In genomic region chr7:100681491-100682227, GRCh38 we compare ENCODE assay signal across 20 cellular contexts. TPM values are rescaled to one million over a fixed set of nuclear protein-coding genes. Genes with fewer than 3 reads are reported as not detected.
A peak's percentile ranks its signal among the peaks of the same experiment; 100 is the strongest.
DNase-seq lines count a peak whose midpoint lies in the region; ATAC-seq, FAIRE-seq and TF ChIP-seq lines count a peak whose summit lies in the region.
"Had no signal": no experiment of that assay in that cellular context is flagged by ENCODE, and none has a peak within 500 bp of the region (broad histone marks: within the 10 kb centered on the region; RNA-seq: fewer than 3 reads in every experiment).

No MANE protein-coding gene starts in this region.

- no peak overlapping the region for H3K4me2 ChIP-seq in HepG2 (ENCODE audit: low read depth, low read length)
- H3K4me2 ChIP-seq: hepatocyte, PC-9 had no signal

- no peaks in the 10 kb centered on the region for H3K27me3 ChIP-seq in HepG2 (ENCODE audit: control insufficient read depth in 1 of 2, insufficient read depth in 2 of 2, low read length in 2 of 2)
- H3K27me3 ChIP-seq: hepatocyte, suprapubic skin had no signal

- H3K79me2 ChIP-seq in HepG2 (ENCODE audit: insufficient read depth, low read length): no peaks in the 10 kb centered on the region

- no peak for DNase-seq in natural killer cell
- DNase-seq in natural killer cell treated with Interleukin-12 subunit alpha and Interleukin-12 subunit beta and Interleukin-15 and Interleukin-18, amount 100 ng/mL, for 72 hours (ENCODE audit: low spot score): no peak
- no peak for DNase-seq in RWPE1 (ENCODE audit: low spot score)
- DNase-seq in HepG2 (ENCODE audit: low spot score): no peak
- DNase-seq in HuH-7 (ENCODE audit: low spot score): no peak
- no peak for DNase-seq in NCI-H1105 treated with DMSO at 0.1 percent for 48 hours (lab: John Stamatoyannopoulos, UW)
- DNase-seq in HK-2 (ENCODE audit: unreplicated experiment): no peak
- no peak for DNase-seq in GM19239 (ENCODE audit: insufficient read length, low spot score)
- DNase-seq: effector memory CD4-positive, alpha-beta T cell; NCI-H1092; NCI-H774; PC-9; stimulated activated CD4-positive, alpha-beta T cell treated with anti-CD3 and anti-CD28 coated beads, Interleukin-4, amount 100 ng/mL, for 24 hours had no signal

- peaks cover 27% of the 10 kb centered on the region for H3K4me1 ChIP-seq in HepG2 (ENCODE audit: insufficient read depth, low read length)

- TF ChIP-seq CTCF in natural killer cell (IDR thresholded peaks at IDR 0.05): no peak
- no peak for TF ChIP-seq CTCF in RWPE1 (conservative IDR thresholded peaks at IDR 0.05; ENCODE audit: low read depth)
- no peak for TF ChIP-seq CTCF in HepG2 (CRISPR knock-in tag; IDR thresholded peaks at IDR 0.05)

- H3K9ac ChIP-seq in HepG2 (ENCODE audit: insufficient read depth, low read depth, low read length): no peak overlapping the region
- H3K9ac ChIP-seq: GM23248 had no signal

- H3K27me3 Mint-ChIP-seq in natural killer cell (ENCODE audit: low read depth in 2 of 2): no peaks in the 10 kb centered on the region
- no peaks in the 10 kb centered on the region for H3K27me3 Mint-ChIP-seq in natural killer cell treated with Interleukin-12 subunit alpha and Interleukin-12 subunit beta and Interleukin-15 and Interleukin-18, amount 100 ng/mL, for 72 hours

- no peaks in the 10 kb centered on the region for H3K9me3 ChIP-seq in HepG2 (ENCODE audit: low read length)
- H3K9me3 ChIP-seq: suprapubic skin had no signal

- 95% methylated on average over 12 of the region's 29 CpGs for WGBS in HepG2 (ENCODE audit: low lambda C conversion rate)

- TF ChIP-seq EP300 in HepG2 (IDR thresholded peaks at IDR 0.05; ENCODE audit: low read depth in 2 of 2, low read length in 2 of 2): no peak
- no peak for TF ChIP-seq EP300 in HepG2 (CRISPR knock-in tag; IDR thresholded peaks at IDR 0.05; ENCODE audit: borderline replicate concordance)

- TF ChIP-seq POLR2A in HepG2 (IDR thresholded peaks at IDR 0.05; ENCODE audit: insufficient read depth in 1 of 2, low read depth in 2 of 2, low read length in 2 of 2): no peak

- no TSS peak for BruUV-seq in HepG2 (replicated peaks; lab: Mats Ljungman, UMichigan)

- no peak for FAIRE-seq in HepG2 (lab: Jason Lieb, UNC)
- no peak for FAIRE-seq in GM19239 (lab: Jason Lieb, UNC)

- no peak overlapping the region for H2AFZ ChIP-seq in HepG2 (ENCODE audit: low read length)
- H2AFZ ChIP-seq: GM23248, hepatocyte, PC-9 had no signal

- H3K4me3 ChIP-seq in HepG2 (replicated peaks in 1 of 3; ENCODE audit: insufficient read depth in 1 of 3, low read depth in 2 of 3, low read length in 3 of 3): no peak overlapping the region
- H3K4me3 ChIP-seq: GM23248, hepatocyte, PC-9, suprapubic skin had no signal

- peaks cover 5% of the 10 kb centered on the region; the same call in 1 of the 2 replicates for H4K20me1 ChIP-seq in HepG2 (ENCODE audit: insufficient read depth, low read length)

- CTCF ChIA-PET in RWPE1 (lab: Yijun Ruan, JAX): interaction anchor here (0.6 to 1.4 kb wide), 4 partner anchors 10 to 259 kb away, joined by 3 to 5 read pairs (median 4); no protein-coding TSS in a partner anchor
- CTCF ChIA-PET in HepG2 (lab: Yijun Ruan, JAX; ENCODE audit: low intra/inter-chr PET ratio, low total read pairs): no interaction called here

- H3K36me3 Mint-ChIP-seq in natural killer cell: no peaks in the 10 kb centered on the region
- H3K36me3 Mint-ChIP-seq in natural killer cell treated with Interleukin-12 subunit alpha and Interleukin-12 subunit beta and Interleukin-15 and Interleukin-18, amount 100 ng/mL, for 72 hours: no peaks in the 10 kb centered on the region

- H3K36me3 ChIP-seq in HepG2 (replicated peaks in 1 of 2; ENCODE audit: control insufficient read depth in 1 of 2, insufficient read depth in 2 of 2, low read length in 2 of 2): peaks cover 46 to 62% of the 10 kb centered on the region in 2 experiments

- in situ Hi-C loops in HepG2 (cut with HindIII; ENCODE audit: extremely low pct_ligation_motif_present, low pct_unique_long_range_greater_than_20kb): no loop called here

- no peak for ATAC-seq in natural killer cell
- ATAC-seq in natural killer cell treated with Interleukin-12 subunit alpha and Interleukin-12 subunit beta and Interleukin-15 and Interleukin-18, amount 100 ng/mL, for 72 hours: no peak
- ATAC-seq in HepG2: no peak

- H3K9me3 Mint-ChIP-seq in natural killer cell: no peaks in the 10 kb centered on the region
- no peaks in the 10 kb centered on the region for H3K9me3 Mint-ChIP-seq in natural killer cell treated with Interleukin-12 subunit alpha and Interleukin-12 subunit beta and Interleukin-15 and Interleukin-18, amount 100 ng/mL, for 72 hours

- POLR2A ChIA-PET in RWPE1 (lab: Yijun Ruan, JAX; ENCODE audit: low non-redundant PET) (no interaction called here), HepG2 (lab: Yijun Ruan, JAX) (interaction anchor here (1.0 to 1.9 kb wide), 5 partner anchors 24 to 113 kb away, joined by 3 to 9 read pairs (median 4); partner anchors contain the start of gene POP7)

- H3K27ac ChIP-seq in RWPE1 (peak overlapping the region; percentile 92), HepG2 (ENCODE audit: extremely low read length, insufficient read depth, low read length) (no peak overlapping the region)
- H3K27ac ChIP-seq: GM23248, hepatocyte, PC-9 had no signal

- peaks cover 0 to 34% of the 10 kb centered on the region in 2 donors for H3K4me1 Mint-ChIP-seq in natural killer cell
- H3K4me1 Mint-ChIP-seq in natural killer cell treated with Interleukin-12 subunit alpha and Interleukin-12 subunit beta and Interleukin-15 and Interleukin-18, amount 100 ng/mL, for 72 hours (ENCODE audit: low read depth in 2 of 2): peaks cover 13 to 14% of the 10 kb centered on the region in 2 donors

- TF ChIP-seq RAD21 in HepG2 (CRISPR knock-in tag; IDR thresholded peaks at IDR 0.05): no peak

- intact Hi-C loops in natural killer cell (cut with micrococcal nuclease): no loop called here
- intact Hi-C loops in HepG2 (cut with micrococcal nuclease; ENCODE audit: unreplicated experiment): no loop called here

- H3K4me3 Mint-ChIP-seq in natural killer cell: no peak overlapping the region
- no peak overlapping the region for H3K4me3 Mint-ChIP-seq in natural killer cell treated with Interleukin-12 subunit alpha and Interleukin-12 subunit beta and Interleukin-15 and Interleukin-18, amount 100 ng/mL, for 72 hours

- peak overlapping the region; percentile 58 to 63 for H3K27ac Mint-ChIP-seq in natural killer cell
- no peak overlapping the region for H3K27ac Mint-ChIP-seq in natural killer cell treated with Interleukin-12 subunit alpha and Interleukin-12 subunit beta and Interleukin-15 and Interleukin-18, amount 100 ng/mL, for 72 hours

RNA-seq across cellular contexts. Expression of gene GNB2, which starts 8.1 kb away (rescaled TPM):
- total RNA-seq in natural killer cell: 100 to 1,000 TPM; 194 to 227 (median 212) TPM
- total RNA-seq in natural killer cell treated with Interleukin-12 subunit alpha and Interleukin-12 subunit beta and Interleukin-15 and Interleukin-18, amount 100 ng/mL, for 72 hours: 100 to 1,000 TPM; 345 to 348 TPM
- 48.3 and 64.3 TPM in 2 replicates for total RNA-seq in HepG2 (2016; rRNA removed; fragmentation: Illumina TruSeq; extraction: Trizol)
- 84.0 and 90.3 TPM in 2 replicates for total RNA-seq in HepG2 (2016; cell fraction: cytosol; rRNA removed; fragmentation: Illumina TruSeq; extraction: Trizol; ENCODE audit: low read depth)
- 51.7 and 55.9 TPM in 2 replicates for total RNA-seq in HepG2 (2016; cell fraction: insoluble cytoplasmic fraction; rRNA removed; fragmentation: Illumina TruSeq; extraction: Trizol)
- total RNA-seq in HepG2 (2016; cell fraction: membrane; rRNA removed; fragmentation: Illumina TruSeq; extraction: Trizol): 95.7 and 129 TPM in 2 replicates
- total RNA-seq in HepG2 (2016; cell fraction: nucleus; rRNA removed; fragmentation: Illumina TruSeq; extraction: Trizol): 30.4 and 32.6 TPM in 2 replicates
- 67.1 and 82.0 TPM in 2 replicates for polyA plus RNA-seq in HepG2 (2011; rRNA removed)
- 69.6 and 88.5 TPM in 2 replicates for polyA plus RNA-seq in HepG2 (2011; cell fraction: cytosol; rRNA removed)
- polyA plus RNA-seq in HepG2 (2011; cell fraction: nucleus; rRNA removed): 82.9 and 91.9 TPM in 2 replicates
- 80.2 and 110 TPM in 2 replicates for polyA plus RNA-seq in HepG2 (2012)
- polyA plus RNA-seq in HepG2 (2016; cell fraction: cytosol; fragmentation: Illumina TruSeq; extraction: Trizol; ENCODE audit: low read depth): 141 and 174 TPM in 2 replicates
- 105 and 126 TPM in 2 replicates for polyA plus RNA-seq in HepG2 (2016; cell fraction: insoluble cytoplasmic fraction; fragmentation: Illumina TruSeq; extraction: Trizol; ENCODE audit: low read depth)
- polyA plus RNA-seq in HepG2 (2016; cell fraction: membrane; fragmentation: Illumina TruSeq; extraction: Trizol; ENCODE audit: low read depth): 137 and 159 TPM in 2 replicates
- polyA plus RNA-seq in HepG2 (2016; cell fraction: nucleus; fragmentation: Illumina TruSeq; extraction: Trizol; ENCODE audit: insufficient read depth, low read depth): 84.9 and 92.0 TPM in 2 replicates
- 104 and 125 TPM in 2 replicates for polyA minus RNA-seq in HepG2 (2011; rRNA and poly(A)+ RNA removed; ENCODE audit: low replicate concordance)
- 35.2 and 43.4 TPM in 2 replicates for polyA minus RNA-seq in HepG2 (2011; cell fraction: cytosol; rRNA and poly(A)+ RNA removed)
- 10.0 and 11.4 TPM in 2 replicates for polyA minus RNA-seq in HepG2 (2011; cell fraction: nucleus; rRNA and poly(A)+ RNA removed)

RNA-seq across cellular contexts. Expression of gene GIGYF1, which starts 12.4 kb away (rescaled TPM):
- total RNA-seq in natural killer cell: 100 to 1,000 TPM in 2 of 3 donors, 10 to 100 TPM in 1; 92.0 to 102 (median 101) TPM
- 10 to 100 TPM; 28.5 to 72.1 TPM for total RNA-seq in natural killer cell treated with Interleukin-12 subunit alpha and Interleukin-12 subunit beta and Interleukin-15 and Interleukin-18, amount 100 ng/mL, for 72 hours
- 6.4 and 16.1 TPM in 2 replicates for total RNA-seq in HepG2 (2016; rRNA removed; fragmentation: Illumina TruSeq; extraction: Trizol)
- 1.1 TPM in 2 replicates for total RNA-seq in HepG2 (2016; cell fraction: cytosol; rRNA removed; fragmentation: Illumina TruSeq; extraction: Trizol; ENCODE audit: low read depth)
- 5.2 and 15.6 TPM in 2 replicates for total RNA-seq in HepG2 (2016; cell fraction: insoluble cytoplasmic fraction; rRNA removed; fragmentation: Illumina TruSeq; extraction: Trizol)
- total RNA-seq in HepG2 (2016; cell fraction: membrane; rRNA removed; fragmentation: Illumina TruSeq; extraction: Trizol): 2.5 and 3.1 TPM in 2 replicates
- total RNA-seq in HepG2 (2016; cell fraction: nucleus; rRNA removed; fragmentation: Illumina TruSeq; extraction: Trizol): 20.9 and 26.7 TPM in 2 replicates
- polyA plus RNA-seq in HepG2 (2011; rRNA removed): 7.6 and 10.2 TPM in 2 replicates
- 2.9 and 4.4 TPM in 2 replicates for polyA plus RNA-seq in HepG2 (2011; cell fraction: cytosol; rRNA removed)
- 109 and 136 TPM in 2 replicates for polyA plus RNA-seq in HepG2 (2011; cell fraction: nucleus; rRNA removed)
- 14.6 and 15.7 TPM in 2 replicates for polyA plus RNA-seq in HepG2 (2012)
- 0.49 and 0.50 TPM in 2 replicates for polyA plus RNA-seq in HepG2 (2016; cell fraction: cytosol; fragmentation: Illumina TruSeq; extraction: Trizol; ENCODE audit: low read depth)
- polyA plus RNA-seq in HepG2 (2016; cell fraction: insoluble cytoplasmic fraction; fragmentation: Illumina TruSeq; extraction: Trizol; ENCODE audit: low read depth): 4.7 and 6.6 TPM in 2 replicates
- 1.2 and 1.8 TPM in 2 replicates for polyA plus RNA-seq in HepG2 (2016; cell fraction: membrane; fragmentation: Illumina TruSeq; extraction: Trizol; ENCODE audit: low read depth)
- 82.9 and 91.2 TPM in 2 replicates for polyA plus RNA-seq in HepG2 (2016; cell fraction: nucleus; fragmentation: Illumina TruSeq; extraction: Trizol; ENCODE audit: insufficient read depth, low read depth)
- polyA minus RNA-seq in HepG2 (2011; rRNA and poly(A)+ RNA removed; ENCODE audit: low replicate concordance): 10.8 and 12.0 TPM in 2 replicates
- polyA minus RNA-seq in HepG2 (2011; cell fraction: cytosol; rRNA and poly(A)+ RNA removed): 5.3 and 5.8 TPM in 2 replicates
- 29.1 and 35.3 TPM in 2 replicates for polyA minus RNA-seq in HepG2 (2011; cell fraction: nucleus; rRNA and poly(A)+ RNA removed)

RNA-seq across cellular contexts. Expression of gene POP7, which starts 24.3 kb away (rescaled TPM):
- 10 to 100 TPM; 17.6 to 22.1 (median 17.6) TPM for total RNA-seq in natural killer cell
- 10 to 100 TPM; 46.6 to 64.9 TPM for total RNA-seq in natural killer cell treated with Interleukin-12 subunit alpha and Interleukin-12 subunit beta and Interleukin-15 and Interleukin-18, amount 100 ng/mL, for 72 hours
- 91.1 and 91.5 TPM in 2 replicates for total RNA-seq in HepG2 (2016; rRNA removed; fragmentation: Illumina TruSeq; extraction: Trizol)
- 80.9 and 134 TPM in 2 replicates for total RNA-seq in HepG2 (2016; cell fraction: cytosol; rRNA removed; fragmentation: Illumina TruSeq; extraction: Trizol; ENCODE audit: low read depth)
- total RNA-seq in HepG2 (2016; cell fraction: insoluble cytoplasmic fraction; rRNA removed; fragmentation: Illumina TruSeq; extraction: Trizol): 88.0 and 96.3 TPM in 2 replicates
- total RNA-seq in HepG2 (2016; cell fraction: membrane; rRNA removed; fragmentation: Illumina TruSeq; extraction: Trizol): 82.0 and 130 TPM in 2 replicates
- 30.9 and 33.0 TPM in 2 replicates for total RNA-seq in HepG2 (2016; cell fraction: nucleus; rRNA removed; fragmentation: Illumina TruSeq; extraction: Trizol)
- 63.9 and 70.6 TPM in 2 replicates for polyA plus RNA-seq in HepG2 (2011; rRNA removed)
- polyA plus RNA-seq in HepG2 (2011; cell fraction: cytosol; rRNA removed): 59.0 and 91.7 TPM in 2 replicates
- polyA plus RNA-seq in HepG2 (2011; cell fraction: nucleus; rRNA removed): 30.7 and 33.6 TPM in 2 replicates
- polyA plus RNA-seq in HepG2 (2012): 35.3 and 43.7 TPM in 2 replicates
- 72.9 and 135 TPM in 2 replicates for polyA plus RNA-seq in HepG2 (2016; cell fraction: cytosol; fragmentation: Illumina TruSeq; extraction: Trizol; ENCODE audit: low read depth)
- 95.2 and 106 TPM in 2 replicates for polyA plus RNA-seq in HepG2 (2016; cell fraction: insoluble cytoplasmic fraction; fragmentation: Illumina TruSeq; extraction: Trizol; ENCODE audit: low read depth)
- polyA plus RNA-seq in HepG2 (2016; cell fraction: membrane; fragmentation: Illumina TruSeq; extraction: Trizol; ENCODE audit: low read depth): 75.0 and 120 TPM in 2 replicates
- 59.0 and 71.0 TPM in 2 replicates for polyA plus RNA-seq in HepG2 (2016; cell fraction: nucleus; fragmentation: Illumina TruSeq; extraction: Trizol; ENCODE audit: insufficient read depth, low read depth)
- polyA minus RNA-seq in HepG2 (2011; rRNA and poly(A)+ RNA removed; ENCODE audit: low replicate concordance): 32.0 and 34.2 TPM in 2 replicates
- polyA minus RNA-seq in HepG2 (2011; cell fraction: cytosol; rRNA and poly(A)+ RNA removed): 21.5 and 21.6 TPM in 2 replicates
- 4.5 and 5.0 TPM in 2 replicates for polyA minus RNA-seq in HepG2 (2011; cell fraction: nucleus; rRNA and poly(A)+ RNA removed)

RNA-seq across cellular contexts. Expression of gene ACTL6B, which starts 25.4 kb away (rescaled TPM):
- total RNA-seq in natural killer cell (not detected), HepG2 (2016; rRNA removed; fragmentation: Illumina TruSeq; extraction: Trizol) (not detected in 2 replicates)
- total RNA-seq in natural killer cell treated with Interleukin-12 subunit alpha and Interleukin-12 subunit beta and Interleukin-15 and Interleukin-18, amount 100 ng/mL, for 72 hours: not detected
- not detected in 2 replicates for total RNA-seq in HepG2 (2016; cell fraction: cytosol; rRNA removed; fragmentation: Illumina TruSeq; extraction: Trizol; ENCODE audit: low read depth)
- not detected in 2 replicates for total RNA-seq in HepG2 (2016; cell fraction: insoluble cytoplasmic fraction; rRNA removed; fragmentation: Illumina TruSeq; extraction: Trizol)
- not detected in 2 replicates for total RNA-seq in HepG2 (2016; cell fraction: membrane; rRNA removed; fragmentation: Illumina TruSeq; extraction: Trizol)
- not detected in 2 replicates for total RNA-seq in HepG2 (2016; cell fraction: nucleus; rRNA removed; fragmentation: Illumina TruSeq; extraction: Trizol)
- not detected in 2 replicates for polyA plus RNA-seq in HepG2 (2011; rRNA removed)
- polyA plus RNA-seq in HepG2 (2011; cell fraction: cytosol; rRNA removed): not detected in 2 replicates
- polyA plus RNA-seq in HepG2 (2011; cell fraction: nucleus; rRNA removed): not detected in 2 replicates
- polyA plus RNA-seq in HepG2 (2012): not detected in 2 replicates
- polyA plus RNA-seq in HepG2 (2016; cell fraction: cytosol; fragmentation: Illumina TruSeq; extraction: Trizol; ENCODE audit: low read depth): not detected in 2 replicates
- not detected in 2 replicates for polyA plus RNA-seq in HepG2 (2016; cell fraction: insoluble cytoplasmic fraction; fragmentation: Illumina TruSeq; extraction: Trizol; ENCODE audit: low read depth)
- not detected in 2 replicates for polyA plus RNA-seq in HepG2 (2016; cell fraction: membrane; fragmentation: Illumina TruSeq; extraction: Trizol; ENCODE audit: low read depth)
- not detected in 2 replicates for polyA plus RNA-seq in HepG2 (2016; cell fraction: nucleus; fragmentation: Illumina TruSeq; extraction: Trizol; ENCODE audit: insufficient read depth, low read depth)
- polyA minus RNA-seq in HepG2 (2011; rRNA and poly(A)+ RNA removed; ENCODE audit: low replicate concordance): not detected in 2 replicates
- not detected in 2 replicates for polyA minus RNA-seq in HepG2 (2011; cell fraction: cytosol; rRNA and poly(A)+ RNA removed)
- not detected in 2 replicates for polyA minus RNA-seq in HepG2 (2011; cell fraction: nucleus; rRNA and poly(A)+ RNA removed)
- total RNA-seq: GM23248, hepatocyte, kidney epithelial cell, omental fat pad, PC-9, skeletal muscle tissue, suprapubic skin had no signal
- polyA plus RNA-seq: GM23248, hepatocyte had no signal

RNA-seq across cellular contexts. Expression of gene EPO, which starts 38.6 kb away (rescaled TPM):
- total RNA-seq in natural killer cell (not detected), HepG2 (2016; rRNA removed; fragmentation: Illumina TruSeq; extraction: Trizol) (9.9 and 10.3 TPM in 2 replicates)
- total RNA-seq in natural killer cell treated with Interleukin-12 subunit alpha and Interleukin-12 subunit beta and Interleukin-15 and Interleukin-18, amount 100 ng/mL, for 72 hours: not detected
- 10.8 and 15.4 TPM in 2 replicates for total RNA-seq in HepG2 (2016; cell fraction: cytosol; rRNA removed; fragmentation: Illumina TruSeq; extraction: Trizol; ENCODE audit: low read depth)
- 9.7 and 9.8 TPM in 2 replicates for total RNA-seq in HepG2 (2016; cell fraction: insoluble cytoplasmic fraction; rRNA removed; fragmentation: Illumina TruSeq; extraction: Trizol)
- 16.5 and 20.1 TPM in 2 replicates for total RNA-seq in HepG2 (2016; cell fraction: membrane; rRNA removed; fragmentation: Illumina TruSeq; extraction: Trizol)
- 5.3 and 6.7 TPM in 2 replicates for total RNA-seq in HepG2 (2016; cell fraction: nucleus; rRNA removed; fragmentation: Illumina TruSeq; extraction: Trizol)
- 25.7 and 26.2 TPM in 2 replicates for polyA plus RNA-seq in HepG2 (2011; rRNA removed)
- 19.8 and 27.3 TPM in 2 replicates for polyA plus RNA-seq in HepG2 (2011; cell fraction: cytosol; rRNA removed)
- polyA plus RNA-seq in HepG2 (2011; cell fraction: nucleus; rRNA removed): 19.5 and 22.2 TPM in 2 replicates
- 8.8 and 13.8 TPM in 2 replicates for polyA plus RNA-seq in HepG2 (2012)
- polyA plus RNA-seq in HepG2 (2016; cell fraction: cytosol; fragmentation: Illumina TruSeq; extraction: Trizol; ENCODE audit: low read depth): 12.3 and 15.4 TPM in 2 replicates
- polyA plus RNA-seq in HepG2 (2016; cell fraction: insoluble cytoplasmic fraction; fragmentation: Illumina TruSeq; extraction: Trizol; ENCODE audit: low read depth): 10.0 and 11.4 TPM in 2 replicates
- 14.8 and 16.9 TPM in 2 replicates for polyA plus RNA-seq in HepG2 (2016; cell fraction: membrane; fragmentation: Illumina TruSeq; extraction: Trizol; ENCODE audit: low read depth)
- polyA plus RNA-seq in HepG2 (2016; cell fraction: nucleus; fragmentation: Illumina TruSeq; extraction: Trizol; ENCODE audit: insufficient read depth, low read depth): 13.7 and 14.3 TPM in 2 replicates
- polyA minus RNA-seq in HepG2 (2011; rRNA and poly(A)+ RNA removed; ENCODE audit: low replicate concordance): 17.8 TPM in 1 of 2 replicates, not detected in the other
- polyA minus RNA-seq in HepG2 (2011; cell fraction: cytosol; rRNA and poly(A)+ RNA removed): 10.0 and 11.1 TPM in 2 replicates
- 2.6 and 3.1 TPM in 2 replicates for polyA minus RNA-seq in HepG2 (2011; cell fraction: nucleus; rRNA and poly(A)+ RNA removed)
- total RNA-seq: cerebellum, GM23248, kidney epithelial cell, omental fat pad, skeletal muscle tissue had no signal
- polyA plus RNA-seq: GM23248, hepatocyte had no signal

Comparison
In these comparisons a context has a peak if more than half of its experiments do, and no peak if none do; other contexts are left out.
1. H3K27ac Mint-ChIP-seq: peak in natural killer cell (2 of 2); none in natural killer cell treated with Interleukin-12 subunit alpha and Interleukin-12 subunit beta and Interleukin-15 and Interleukin-18, amount 100 ng/mL, for 72 hours (0 of 2).